8 cellular contexts compared by ENCODE assay signal in the genomic region with DNA sequence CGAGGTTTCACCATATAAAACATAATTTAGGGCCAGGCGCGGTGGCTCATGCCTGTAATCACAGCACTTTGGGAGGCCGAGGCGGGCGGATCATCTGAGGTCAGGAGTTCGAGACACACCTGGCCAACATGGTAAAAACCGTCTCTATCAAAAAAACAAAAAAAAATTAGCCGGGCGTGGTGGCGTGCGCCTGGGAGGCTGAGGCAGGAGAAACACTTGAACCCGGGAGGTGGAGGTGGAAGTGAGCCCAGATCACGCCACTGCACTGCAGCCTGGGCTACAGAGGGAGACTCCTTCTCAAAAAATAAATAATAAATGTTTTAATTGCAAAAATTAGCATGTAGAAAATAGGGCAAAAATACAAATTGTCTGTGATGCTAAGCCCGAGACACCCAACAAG. TPM values are rescaled to one million over a fixed set of nuclear protein-coding genes. Genes with fewer than 3 reads are reported as not detected.
DNase-seq lines count a peak whose midpoint lies in the region; ATAC-seq, FAIRE-seq and TF ChIP-seq lines count a peak whose summit lies in the region.

No MANE protein-coding gene starts in this region.

- H3K36me3 ChIP-seq in keratinocyte (ENCODE audit: control insufficient read depth in 2 of 2, extremely low read depth in 1 of 2, insufficient read depth in 2 of 2, low read length in 2 of 2): no peaks in the 10 kb centered on the region
- no peaks in the 10 kb centered on the region for H3K36me3 ChIP-seq in thoracic aorta

- H3K9ac ChIP-seq in keratinocyte (ENCODE audit: control insufficient read depth, extremely low read depth, insufficient read depth, low read length): peak overlapping the region; percentile 85

- TF ChIP-seq CTCF in keratinocyte (optimal IDR thresholded peaks at IDR 0.05 in 1 of 3, IDR thresholded peaks at IDR 0.05 in 1 of 3, conservative IDR thresholded peaks at IDR 0.05 in 1 of 3; ENCODE audit: extremely low read depth in 1 of 3, insufficient read depth in 2 of 3, low read length in 3 of 3) (no peak), thoracic aorta (IDR thresholded peaks at IDR 0.05) (no peak)

- H3K36me3 Mint-ChIP-seq in activated T-cell treated with anti-CD3 and anti-CD28 coated beads, Interleukin-2, amount 50 U/mL, for 4 hours (ENCODE audit: insufficient read depth): peaks cover 5% of the 10 kb centered on the region
- H3K36me3 Mint-ChIP-seq in activated naive CD8-positive, alpha-beta T cell: peaks cover 2% of the 10 kb centered on the region

- dilution Hi-C loops in keratinocyte (cut with MboI; ENCODE audit: extremely low pct_ligation_motif_present, low sequenced_read_pairs): no loop called here

- no peaks in the 10 kb centered on the region for H3K27me3 Mint-ChIP-seq in activated T-cell treated with anti-CD3 and anti-CD28 coated beads, Interleukin-2, amount 50 U/mL, for 4 hours (ENCODE audit: low read depth)
- H3K27me3 Mint-ChIP-seq in activated naive CD8-positive, alpha-beta T cell: no peaks in the 10 kb centered on the region

- peak overlapping the region; percentile 94 for H3K4me2 ChIP-seq in keratinocyte (ENCODE audit: control insufficient read depth, extremely low read depth, insufficient read depth, low read depth, low read length)

- FAIRE-seq in keratinocyte (lab: Jason Lieb, UNC) (no peak), RCC 7860 (lab: Jason Lieb, UNC) (no peak)

- DNase-seq in activated T-cell treated with anti-CD3 and anti-CD28 coated beads, Interleukin-2, amount 50 U/mL, for 4 hours: no peak
- DNase-seq in activated T-cell treated with anti-CD3 and anti-CD28 coated beads, Interleukin-2, amount 50 U/mL, for 48 hours: no peak
- DNase-seq in keratinocyte (ENCODE audit: low read depth, low spot score) (no peak), thoracic aorta (ENCODE audit: low spot score) (no peak), SK-N-DZ (ENCODE audit: low spot score) (no peak), NCI-H526 (lab: John Stamatoyannopoulos, UW) (no peak), RCC 7860 (ENCODE audit: low spot score) (no peak)

- H3K27ac Mint-ChIP-seq in activated naive CD8-positive, alpha-beta T cell: peak overlapping the region; percentile 97

- H4K20me1 ChIP-seq in keratinocyte (ENCODE audit: control insufficient read depth, extremely low read depth, insufficient read depth, low read length): no peaks in the 10 kb centered on the region

- H3K4me3 ChIP-seq in keratinocyte (ENCODE audit: control insufficient read depth in 2 of 3, extremely low read depth in 1 of 3, insufficient read depth in 2 of 3, low read depth in 1 of 3, low read length in 3 of 3): peak overlapping the region in 2 of 3 experiments; percentile 77 to 86
- H3K4me3 ChIP-seq in thoracic aorta: peak overlapping the region; percentile 81

- H3K27me3 ChIP-seq in keratinocyte (ENCODE audit: control insufficient read depth, extremely low read depth, insufficient read depth, low read length) (no peaks in the 10 kb centered on the region), thoracic aorta (replicated peaks; ENCODE audit: insufficient read depth) (no peaks in the 10 kb centered on the region)

- peaks cover 14% of the 10 kb centered on the region for H3K79me2 ChIP-seq in keratinocyte (ENCODE audit: control insufficient read depth, insufficient read depth, low read length)

- H3K9me1 ChIP-seq in keratinocyte (ENCODE audit: control insufficient read depth, extremely low read depth, insufficient read depth, low read length): no peaks in the 10 kb centered on the region

- ATAC-seq in activated T-cell treated with anti-CD3 and anti-CD28 coated beads, Interleukin-2, amount 50 U/mL, for 4 hours: no peak
- no peak for ATAC-seq in thoracic aorta (ENCODE audit: insufficient number of reproducible peaks, low FRiP score, low read depth)

- H3K27ac ChIP-seq in keratinocyte (ENCODE audit: control insufficient read depth, insufficient read depth, low read length) (peak overlapping the region; percentile 71), thoracic aorta (peak overlapping the region; percentile 65 to 70)

- H2AFZ ChIP-seq in keratinocyte (ENCODE audit: control insufficient read depth, low read length): peak overlapping the region; percentile 10

- H3K4me1 ChIP-seq in keratinocyte (ENCODE audit: control insufficient read depth, extremely low read depth, insufficient read depth, low read length) (peaks cover 23% of the 10 kb centered on the region), thoracic aorta (ENCODE audit: control insufficient read depth in 1 of 2, low read depth in 2 of 2) (peaks cover 10 to 24% of the 10 kb centered on the region in 2 donors)

- peak overlapping the region; percentile 96 for H3K4me3 Mint-ChIP-seq in activated T-cell treated with anti-CD3 and anti-CD28 coated beads, Interleukin-2, amount 50 U/mL, for 4 hours
- H3K4me3 Mint-ChIP-seq in activated naive CD8-positive, alpha-beta T cell: peak overlapping the region; percentile 97

- H3K4me1 Mint-ChIP-seq in activated T-cell treated with anti-CD3 and anti-CD28 coated beads, Interleukin-2, amount 50 U/mL, for 4 hours (ENCODE audit: low read depth): peaks cover 51% of the 10 kb centered on the region
- H3K4me1 Mint-ChIP-seq in activated naive CD8-positive, alpha-beta T cell (ENCODE audit: low read depth): peaks cover 50% of the 10 kb centered on the region

- H3K9me3 ChIP-seq in keratinocyte (ENCODE audit: control insufficient read depth, low read depth, low read length): no peaks in the 10 kb centered on the region
- no peaks in the 10 kb centered on the region for H3K9me3 ChIP-seq in thoracic aorta

- H3K9me3 Mint-ChIP-seq in activated T-cell treated with anti-CD3 and anti-CD28 coated beads, Interleukin-2, amount 50 U/mL, for 4 hours: no peaks in the 10 kb centered on the region
- no peaks in the 10 kb centered on the region for H3K9me3 Mint-ChIP-seq in activated naive CD8-positive, alpha-beta T cell (ENCODE audit: low read depth)

RNA-seq across cellular contexts. Expression of gene SFI1, which starts 1.0 kb away (rescaled TPM):
- total RNA-seq in activated T-cell treated with anti-CD3 and anti-CD28 coated beads, Interleukin-2, amount 50 U/mL, for 4 hours: 10 to 100 TPM; 74.0 to 87.5 (median 77.6) TPM
- polyA plus RNA-seq in keratinocyte: 6.6 to 12.0 TPM (median 10.7 TPM) in 3 replicates
- 7.3 TPM for polyA plus RNA-seq in keratinocyte (2011; ENCODE audit: low read depth)
- 2.5 and 2.7 TPM in 2 replicates for polyA plus RNA-seq in keratinocyte (2011; cell fraction: cytosol; rRNA removed)
- polyA plus RNA-seq in keratinocyte (2011; cell fraction: nucleus; rRNA removed): 58.3 and 59.4 TPM in 2 replicates
- polyA plus RNA-seq in keratinocyte (2012; ENCODE audit: low replicate concordance): 5.8 and 9.0 TPM in 2 replicates
- 11.3 to 27.6 TPM (median 26.5 TPM) in 3 replicates for polyA minus RNA-seq in keratinocyte
- 8.8 TPM for polyA minus RNA-seq in keratinocyte (2011; cell fraction: cytosol; rRNA and poly(A)+ RNA removed)
- polyA minus RNA-seq in keratinocyte (2011; cell fraction: nucleus; rRNA and poly(A)+ RNA removed): 22.3 and 30.6 TPM in 2 replicates
- 10 to 100 TPM; 25.0 to 59.9 TPM for total RNA-seq in thoracic aorta
- 20.9 and 24.4 TPM in 2 replicates for polyA plus RNA-seq in SK-N-DZ (2014; cell fraction: cytosol; rRNA removed)
- polyA plus RNA-seq in SK-N-DZ (2014; cell fraction: nucleus; rRNA removed): 216 and 272 TPM in 2 replicates

RNA-seq across cellular contexts. Expression of gene EIF4ENIF1, which starts 5.7 kb away (rescaled TPM):
- 10 to 100 TPM; 40.0 to 47.2 (median 44.1) TPM for total RNA-seq in activated T-cell treated with anti-CD3 and anti-CD28 coated beads, Interleukin-2, amount 50 U/mL, for 4 hours
- polyA plus RNA-seq in keratinocyte: 9.9 to 16.4 TPM (median 14.4 TPM) in 3 replicates
- 11.5 TPM for polyA plus RNA-seq in keratinocyte (2011; ENCODE audit: low read depth)
- 11.5 and 13.0 TPM in 2 replicates for polyA plus RNA-seq in keratinocyte (2011; cell fraction: cytosol; rRNA removed)
- 30.2 and 34.7 TPM in 2 replicates for polyA plus RNA-seq in keratinocyte (2011; cell fraction: nucleus; rRNA removed)
- 13.2 and 17.1 TPM in 2 replicates for polyA plus RNA-seq in keratinocyte (2012; ENCODE audit: low replicate concordance)
- 13.2 to 21.5 TPM (median 18.1 TPM) in 3 replicates for polyA minus RNA-seq in keratinocyte
- 9.2 TPM for polyA minus RNA-seq in keratinocyte (2011; cell fraction: cytosol; rRNA and poly(A)+ RNA removed)
- 13.9 and 20.4 TPM in 2 replicates for polyA minus RNA-seq in keratinocyte (2011; cell fraction: nucleus; rRNA and poly(A)+ RNA removed)
- total RNA-seq in thoracic aorta: 10 to 100 TPM; 10.6 to 20.6 TPM
- polyA plus RNA-seq in SK-N-DZ (2014; cell fraction: cytosol; rRNA removed): 12.6 and 12.8 TPM in 2 replicates
- polyA plus RNA-seq in SK-N-DZ (2014; cell fraction: nucleus; rRNA removed): 25.6 and 34.3 TPM in 2 replicates
